Comparison of ENCODE assay signal across 23 cellular contexts in genomic region chr4:8831221-8832129, GRCh38. TPM values are rescaled to one million over a fixed set of nuclear protein-coding genes. Genes with fewer than 3 reads are reported as not detected.
A peak's percentile ranks its signal among the peaks of the same experiment; 100 is the strongest.
DNase-seq lines count a peak whose midpoint lies in the region; ATAC-seq and TF ChIP-seq lines count a peak whose summit lies in the region.
"Had no signal": no experiment of that assay in that cellular context is flagged by ENCODE, and none has a peak within 500 bp of the region (broad histone marks: within the 10 kb centered on the region; RNA-seq: fewer than 3 reads in every experiment).

No MANE protein-coding gene starts in this region.

- TF ChIP-seq CTCF in colonic mucosa (IDR thresholded peaks at IDR 0.05) = no peak

- H3K9me3 ChIP-seq in colonic mucosa (no peaks in the 10 kb centered on the region), neuronal stem cell (replicated peaks in 1 of 2; ENCODE audit: control insufficient read depth in 2 of 2, insufficient read depth in 1 of 2, low read depth in 1 of 2, low read length in 2 of 2) (peaks cover 0 to 4% of the 10 kb centered on the region in 2 donors), aorta (ENCODE audit: control insufficient read depth, low read length) (peaks cover 2% of the 10 kb centered on the region)

- no peak overlapping the region for H3K4me2 ChIP-seq in neuronal stem cell (ENCODE audit: insufficient read depth, low read length, poor library complexity, severe bottlenecking)

- H2BK12ac ChIP-seq in neuronal stem cell (ENCODE audit: low read length) = no peak overlapping the region

- H3K9ac ChIP-seq in colonic mucosa (ENCODE audit: low read depth in 2 of 2, low read length in 2 of 2) = no peak overlapping the region
- H3K9ac ChIP-seq in neuronal stem cell (ENCODE audit: low read depth, low read length, poor library complexity) = no peak overlapping the region
- H3K9ac ChIP-seq: parathyroid adenoma had no signal

- H3K4me3 ChIP-seq in colonic mucosa (no peak overlapping the region), neuronal stem cell (ENCODE audit: low read length in 2 of 2) (no peak overlapping the region), aorta (ENCODE audit: low read length in 2 of 2) (no peak overlapping the region)
- H3K4me3 ChIP-seq: cardiac muscle cell had no signal

- intact Hi-C loops in cardiac septum (cut with DNase I) = no loop called here
- intact Hi-C loops in left ventricle myocardium superior (cut with micrococcal nuclease) = no loop called here
- intact Hi-C loops in colonic mucosa (cut with DNase I) = no loop called here
- intact Hi-C loops in aorta (cut with DNase I) = no loop called here

- no peak for ATAC-seq in left ventricle myocardium superior
- ATAC-seq in aorta (ENCODE audit: low FRiP score) = no peak
- ATAC-seq in HG02840 (IDR thresholded peaks at IDR 0.05; ENCODE audit: low FRiP score, unreplicated experiment) = no peak
- ATAC-seq: foreskin keratinocyte; naive thymus-derived CD8-positive, alpha-beta T cell had no signal

- no peaks in the 10 kb centered on the region for H3K79me1 ChIP-seq in neuronal stem cell (ENCODE audit: low read depth, low read length)

- H2AK5ac ChIP-seq in neuronal stem cell (ENCODE audit: low read depth, low read length) = peak overlapping the region; percentile 30

- no CpG with 5 or more reads among the region's 13 CpGs for WGBS in neuronal stem cell (ENCODE audit: extremely low coverage in 2 of 2, insufficient read length in 2 of 2, insufficient replicate concordance in 1 of 2), 2 donors
- WGBS in aorta, 2 donors = 81 to 89% methylated on average over 13 of the region's 13 CpGs

- no peak overlapping the region for H2BK5ac ChIP-seq in neuronal stem cell (ENCODE audit: low read length)

- H3K27me3 ChIP-seq in colonic mucosa (no peaks in the 10 kb centered on the region), neuronal stem cell (ENCODE audit: control insufficient read depth in 3 of 3, insufficient read depth in 3 of 3, low read depth in 1 of 3, low read length in 3 of 3) (peaks cover 0 to 2% (median 0%) of the 10 kb centered on the region in 3 experiments), aorta (ENCODE audit: control insufficient read depth in 1 of 2, insufficient read depth in 2 of 2, low read length in 1 of 2) (no peaks in the 10 kb centered on the region)
- H3K27me3 ChIP-seq: foreskin keratinocyte had no signal

- no peak overlapping the region for H3K14ac ChIP-seq in neuronal stem cell (ENCODE audit: low read length)

- H4K91ac ChIP-seq in neuronal stem cell (ENCODE audit: low read depth, low read length, poor library complexity) = no peak overlapping the region

- no peak overlapping the region for H3K27ac ChIP-seq in colonic mucosa
- no peak overlapping the region for H3K27ac ChIP-seq in neuronal stem cell (replicated peaks; ENCODE audit: low read length)
- H3K27ac ChIP-seq in aorta (ENCODE audit: low read depth in 1 of 2, low read length in 2 of 2) = no peak overlapping the region
- H3K27ac ChIP-seq: C4-2B, cardiac muscle cell, foreskin keratinocyte, parathyroid adenoma had no signal

- H2BK15ac ChIP-seq in neuronal stem cell (ENCODE audit: low read length) = no peak overlapping the region

- no peaks in the 10 kb centered on the region for H3K4me1 ChIP-seq in colonic mucosa
- peaks cover 0 to 7% of the 10 kb centered on the region in 2 donors for H3K4me1 ChIP-seq in neuronal stem cell (ENCODE audit: control insufficient read depth in 2 of 2, insufficient read depth in 1 of 2, low read depth in 1 of 2, low read length in 2 of 2)
- no peaks in the 10 kb centered on the region for H3K4me1 ChIP-seq in aorta (ENCODE audit: control insufficient read depth in 1 of 2, insufficient read depth in 2 of 2, low read length in 2 of 2)
- H3K4me1 ChIP-seq: foreskin keratinocyte, parathyroid adenoma had no signal

- no peak overlapping the region for H2AFZ ChIP-seq in neuronal stem cell (ENCODE audit: low read length)
- H2AFZ ChIP-seq: parathyroid adenoma had no signal

- H3K36me3 ChIP-seq in colonic mucosa (no peaks in the 10 kb centered on the region), neuronal stem cell (replicated peaks in 1 of 2; ENCODE audit: control insufficient read depth in 2 of 2, insufficient read depth in 2 of 2, low read length in 2 of 2) (no peaks in the 10 kb centered on the region), aorta (ENCODE audit: control insufficient read depth in 1 of 2, insufficient read depth in 2 of 2, low read length in 1 of 2) (no peaks in the 10 kb centered on the region)
- H3K36me3 ChIP-seq: cardiac muscle cell had no signal

- H4K8ac ChIP-seq in neuronal stem cell (ENCODE audit: low read depth, low read length) = no peak overlapping the region

- peak overlapping the region; percentile 69 for H3K18ac ChIP-seq in neuronal stem cell (ENCODE audit: low read length)

- no peak overlapping the region for H3K23ac ChIP-seq in neuronal stem cell (ENCODE audit: low read depth, low read length, poor library complexity)

- H2BK120ac ChIP-seq in neuronal stem cell (ENCODE audit: low read depth, low read length) = no peak overlapping the region

- no peak overlapping the region for H3K4ac ChIP-seq in neuronal stem cell (ENCODE audit: low read length)

- peak; percentile 63 for DNase-seq in cardiac septum (ENCODE audit: low spot score)
- DNase-seq in left ventricle myocardium superior = no peak
- peak; percentile 9 for DNase-seq in colonic mucosa
- DNase-seq in neuronal stem cell (ENCODE audit: low spot score) = no peak
- peak; percentile 11 to 34 for DNase-seq in aorta
- DNase-seq in OCI-M1 (lab: John Stamatoyannopoulos, UW) = no peak
- DNase-seq in H4 (ENCODE audit: low spot score) = no peak
- DNase-seq: activated CD4-positive, alpha-beta T cell treated with anti-CD3 and anti-CD28 coated beads, Interleukin-2, amount 10 ng/mL, durations not matched to agents 24 days and 14 days; activated naive CD4-positive, alpha-beta T cell; amniotic stem cell; erythroblast; foreskin keratinocyte; hippocampal formation; NCI-H1092 treated with DMSO at 0.1 percent for 48 hours; NCI-H2081; NCI-H446; stimulated activated naive CD4-positive, alpha-beta T cell treated with Interleukin-2 at 50 U/mL for 16 hours; T1000 had no signal

RNA-seq across cellular contexts. Expression of gene HMX1, which starts 40.2 kb away (rescaled TPM):
- total RNA-seq in cardiac septum (not detected), left ventricle myocardium superior (not detected), colonic mucosa (not detected), aorta (not detected)
- 0.04 TPM for polyA plus RNA-seq in neuronal stem cell (2013, experiment 1 of 2)
- 0.07 TPM for polyA plus RNA-seq in neuronal stem cell (2013, experiment 2 of 2)
- not detected for polyA plus RNA-seq in aorta
- total RNA-seq in H4 (2014; rRNA removed; shearing (Covaris generic)) = 5.1 and 7.3 TPM in 2 replicates
- total RNA-seq: activated CD4-positive, alpha-beta T cell treated with anti-CD3 and anti-CD28 coated beads, Interleukin-2, amount 10 ng/mL, durations not matched to agents 24 days and 14 days; cardiac muscle cell; foreskin keratinocyte; naive thymus-derived CD8-positive, alpha-beta T cell had no signal
- polyA plus RNA-seq: foreskin keratinocyte; naive thymus-derived CD8-positive, alpha-beta T cell had no signal

Comparison
In these comparisons a context has a peak if more than half of its experiments do, and no peak if none do; other contexts are left out.
1. DNase-seq: peak in cardiac septum (single experiment), colonic mucosa (single experiment) and aorta (2 of 2); none in left ventricle myocardium superior (single experiment), neuronal stem cell (single experiment), OCI-M1 (single experiment) and H4 (single experiment).